15 cellular contexts compared by ENCODE assay signal in genomic region chr3:98333989-98334606, GRCh38.
DNase-seq lines count a peak whose midpoint lies in the region; ATAC-seq, FAIRE-seq and TF ChIP-seq lines count a peak whose summit lies in the region.
"Had no signal": no experiment of that assay in that cellular context is flagged by ENCODE, and none has a peak within 500 bp of the region (broad histone marks: within the 10 kb centered on the region; RNA-seq: fewer than 3 reads in every experiment).

No MANE protein-coding gene starts in this region.

- TF ChIP-seq CTCF in brain microvascular endothelial cell (IDR thresholded peaks at IDR 0.05; ENCODE audit: low read depth, low read length, missing control alignments): peak; percentile 34

- ATAC-seq in GM19452 (IDR thresholded peaks at IDR 0.05; ENCODE audit: unreplicated experiment) (peak; percentile 63), HG03280 (IDR thresholded peaks at IDR 0.05; ENCODE audit: unreplicated experiment) (peak; percentile 53)
- ATAC-seq: activated CD8-positive, alpha-beta T cell treated with anti-CD3 and anti-CD28 coated beads for 36 hours had no signal

- FAIRE-seq in GM18507 (lab: Jason Lieb, UNC): peak; percentile 90
- FAIRE-seq: G401.6, H1 had no signal

- in situ Hi-C loops in brain microvascular endothelial cell (cut with HindIII; ENCODE audit: low pct_ligation_motif_present, low sequenced_read_pairs): no loop called here

- no peaks in the 10 kb centered on the region for H3K36me3 ChIP-seq in brain microvascular endothelial cell (replicated peaks)
- H3K36me3 ChIP-seq: thoracic aorta had no signal

- H3K27ac ChIP-seq in brain microvascular endothelial cell: no peak overlapping the region
- H3K27ac ChIP-seq: thoracic aorta had no signal

- peaks cover 2% of the 10 kb centered on the region for H3K27me3 ChIP-seq in brain microvascular endothelial cell (replicated peaks)

- no peak for DNase-seq in GM18507 (ENCODE audit: extremely low spot score, insufficient read length, low read depth)
- DNase-seq in brain microvascular endothelial cell: no peak
- DNase-seq in GM03348 (ENCODE audit: low spot score): no peak
- no peak for DNase-seq in DMS 273 treated with DMSO at 0.1 percent for 48 hours (lab: John Stamatoyannopoulos, UW)
- DNase-seq in NCI-H1436 treated with DMSO at 0.1 percent for 48 hours (lab: John Stamatoyannopoulos, UW): no peak
- no peak for DNase-seq in iPS-NIHi11 (ENCODE audit: low spot score)
- DNase-seq: activated CD8-positive, alpha-beta T cell treated with anti-CD3 and anti-CD28 coated beads for 36 hours; glutamatergic neuron; natural killer cell; NCI-H1105 had no signal

- H3K4me3 ChIP-seq in brain microvascular endothelial cell (ENCODE audit: low read depth, low read length): no peak overlapping the region
- H3K4me3 ChIP-seq: thoracic aorta had no signal
